Comparison of ENCODE assay signal across 15 cellular contexts in genomic region chr20:5696011-5696559, GRCh38. TPM values are rescaled to one million over a fixed set of nuclear protein-coding genes. Genes with fewer than 3 reads are reported as not detected.
A peak's percentile ranks its signal among the peaks of the same experiment; 100 is the strongest.
DNase-seq lines count a peak whose midpoint lies in the region; ATAC-seq and TF ChIP-seq lines count a peak whose summit lies in the region.
"Had no signal": no experiment of that assay in that cellular context is flagged by ENCODE, and none has a peak within 500 bp of the region (broad histone marks: within the 10 kb centered on the region; RNA-seq: fewer than 3 reads in every experiment).

No MANE protein-coding gene starts in this region.

- H3K27me3 ChIP-seq in GM23248 (replicated peaks; ENCODE audit: insufficient read depth) (no peaks in the 10 kb centered on the region), RWPE2 (ENCODE audit: insufficient read depth, poor library complexity, severe bottlenecking) (no peaks in the 10 kb centered on the region), stomach (no peaks in the 10 kb centered on the region)
- H3K27me3 ChIP-seq: spleen, tibial nerve had no signal

- H2AFZ ChIP-seq in GM23248, result no peak overlapping the region

- intact Hi-C loops in stomach (cut with DNase I; ENCODE audit: low total_unique reads), result no loop called here

- no peaks in the 10 kb centered on the region for H3K79me2 ChIP-seq in GM23248 (ENCODE audit: insufficient read depth)

- peak; percentile 73 for DNase-seq in GM23248
- DNase-seq in RWPE2 (ENCODE audit: low spot score), result peak; percentile 83
- DNase-seq in foreskin fibroblast, result peak; percentile 84 to 90
- peak; percentile 28 for DNase-seq in stomach
- DNase-seq in NCI-H345 treated with DMSO at 0.1 percent for 48 hours (lab: John Stamatoyannopoulos, UW; ENCODE audit: unreplicated experiment), result no peak
- DNase-seq: activated naive CD8-positive, alpha-beta T cell treated with anti-CD3 and anti-CD28 coated beads, Interleukin-2, amount 50 U/mL, for 24 hours; foreskin melanocyte; H7; kidney; NCI-H526; SHP77 treated with DMSO at 0.1 percent for 48 hours; spleen had no signal

- ATAC-seq in RWPE2 (ENCODE audit: low read depth), result peak; percentile 98
- ATAC-seq in GM21381 (IDR thresholded peaks at IDR 0.05; ENCODE audit: unreplicated experiment), result no peak
- no peak for ATAC-seq in GM19452 (IDR thresholded peaks at IDR 0.05; ENCODE audit: unreplicated experiment)
- ATAC-seq: activated naive CD8-positive, alpha-beta T cell treated with anti-CD3 and anti-CD28 coated beads, Interleukin-2, amount 50 U/mL, for 24 hours had no signal

- TF ChIP-seq POLR2A in stomach (IDR thresholded peaks at IDR 0.05), result no peak

- H3F3A ChIP-seq in GM23248 (ENCODE audit: insufficient read depth), result no peaks in the 10 kb centered on the region

- H3K9ac ChIP-seq in GM23248, result no peak overlapping the region

- H4K20me1 ChIP-seq in GM23248 (ENCODE audit: insufficient read depth), result no peaks in the 10 kb centered on the region

- H3K4me2 ChIP-seq in GM23248 (ENCODE audit: unreplicated experiment), result no peak overlapping the region

- no peak overlapping the region for H3K27ac ChIP-seq in GM23248
- peak overlapping the region; percentile 27 for H3K27ac ChIP-seq in RWPE2 (ENCODE audit: poor library complexity, severe bottlenecking)
- H3K27ac ChIP-seq in stomach, result no peak overlapping the region
- H3K27ac ChIP-seq: spleen, tibial nerve had no signal

- H3K36me3 ChIP-seq in GM23248 (ENCODE audit: low read depth), result no peaks in the 10 kb centered on the region
- H3K36me3 ChIP-seq in RWPE2 (ENCODE audit: low read depth), result no peaks in the 10 kb centered on the region
- no peaks in the 10 kb centered on the region for H3K36me3 ChIP-seq in stomach
- H3K36me3 ChIP-seq: spleen, tibial nerve had no signal

- H3K4me3 ChIP-seq in GM23248 (no peak overlapping the region), RWPE2 (ENCODE audit: severe bottlenecking) (no peak overlapping the region), foreskin fibroblast (ENCODE audit: low read depth in 1 of 2, low read length in 2 of 2) (no peak overlapping the region), stomach (no peak overlapping the region)
- H3K4me3 ChIP-seq: spleen, tibial nerve had no signal

- H3K9me3 ChIP-seq in GM23248 (ENCODE audit: low read depth) (no peaks in the 10 kb centered on the region), RWPE2 (ENCODE audit: severe bottlenecking) (no peaks in the 10 kb centered on the region), stomach (peaks cover 0 to 6% (median 0%) of the 10 kb centered on the region in 4 donors)
- H3K9me3 ChIP-seq: tibial nerve had no signal

- no peak for TF ChIP-seq EP300 in stomach (IDR thresholded peaks at IDR 0.05)

- H3K4me1 ChIP-seq in GM23248 (ENCODE audit: insufficient read depth) (no peaks in the 10 kb centered on the region), RWPE2 (ENCODE audit: insufficient read depth, poor library complexity, severe bottlenecking) (peaks cover 7% of the 10 kb centered on the region), stomach (no peaks in the 10 kb centered on the region)
- H3K4me1 ChIP-seq: tibial nerve had no signal

- H3K9me2 ChIP-seq in GM23248 (ENCODE audit: insufficient read depth), result no peaks in the 10 kb centered on the region

- TF ChIP-seq CTCF in RWPE2 (IDR thresholded peaks at IDR 0.05; ENCODE audit: poor library complexity, severe bottlenecking) (no peak), foreskin fibroblast (IDR thresholded peaks at IDR 0.05; ENCODE audit: low read depth, low read length) (no peak), stomach (IDR thresholded peaks at IDR 0.05) (no peak)

- in situ Hi-C loops in GM23248 (cut with MboI), result no loop called here

- WGBS in GM23248 (ENCODE audit: low coverage in 1 of 2, low lambda C conversion rate in 2 of 2, missing lambda C conversion rate in 2 of 2), 2 experiments, result 62 to 65% methylated on average over 7 of the region's 7 CpGs
- 67 to 78% (median 72%) methylated on average over 6 to 7 of the region's 7 CpGs for WGBS in stomach, 5 donors

RNA-seq across cellular contexts. Expression of gene SHLD1, which starts 54.1 kb away (rescaled TPM):
- total RNA-seq in GM23248 (2014; rRNA removed; shearing (Covaris generic)), result 1.8 and 2.6 TPM in 2 replicates
- polyA plus RNA-seq in GM23248 (2016; fragmentation: Nextera tagmentation; extraction: Ambion mirVana) (6.3 and 6.7 TPM in 2 replicates), stomach (10 to 100 TPM in 1 of 3 donors, 1 to 10 TPM in 2; 7.6 to 10.5 (median 8.1) TPM)
- 1 to 10 TPM in 4 of 5 donors, not detected in 1; 1.3 to 3.5 (median 2.4) TPM for total RNA-seq in stomach
